2 cellular contexts compared by ENCODE assay signal in genomic region chr15:25876231-25877140, GRCh38.
TF ChIP-seq lines count a peak whose summit lies in the region.

No MANE protein-coding gene starts in this region.

TF ChIP-seq in IMR-90, 13 proteins besides CTCF, POLR2A, EP300 and RAD21:
- no peak for TF ChIP-seq NFE2L2 (IDR thresholded peaks at IDR 0.05; ENCODE audit: low read depth, low read length)

TF ChIP-seq in SK-N-SH, 30 proteins besides CTCF, POLR2A, EP300 and RAD21:
- no peak for TF ChIP-seq MEF2A (IDR thresholded peaks at IDR 0.05; ENCODE audit: borderline replicate concordance, low read depth)
- TF ChIP-seq ZBTB33 (IDR thresholded peaks at IDR 0.05; ENCODE audit: borderline replicate concordance, low read depth) = no peak
- TF ChIP-seq REST (IDR thresholded peaks at IDR 0.05; ENCODE audit: low read depth, low read length) = no peak
- no peak for TF ChIP-seq EZH2phosphoT487 (IDR thresholded peaks at IDR 0.05; ENCODE audit: borderline replicate concordance, low read depth)
- no peak for TF ChIP-seq GATA2 (CRISPR knock-in tag; IDR thresholded peaks at IDR 0.05)
- no peak for TF ChIP-seq TAF1 (IDR thresholded peaks at IDR 0.05; ENCODE audit: borderline replicate concordance, low read depth, low read length)
- no peak for TF ChIP-seq IRF3 (IDR thresholded peaks at IDR 0.05; ENCODE audit: low read depth, low read length)
- no peak for TF ChIP-seq RCOR1 (IDR thresholded peaks at IDR 0.05; ENCODE audit: low read length)
- TF ChIP-seq JUND (IDR thresholded peaks at IDR 0.05) = no peak
- no peak for TF ChIP-seq POLR2AphosphoS5 (IDR thresholded peaks at IDR 0.05; ENCODE audit: low read depth, low read length)
- TF ChIP-seq CHD2 (IDR thresholded peaks at IDR 0.05; ENCODE audit: low read length, partially characterized antibody) = no peak
